9 cellular contexts compared by ENCODE assay signal in genomic region chr11:75312346-75312745, GRCh38. TPM values are rescaled to one million over a fixed set of nuclear protein-coding genes. Genes with fewer than 3 reads are reported as not detected.
DNase-seq lines count a peak whose midpoint lies in the region; ATAC-seq and TF ChIP-seq lines count a peak whose summit lies in the region.
"Had no signal": no experiment of that assay in that cellular context is flagged by ENCODE, and none has a peak within 500 bp of the region (broad histone marks: within the 10 kb centered on the region; RNA-seq: fewer than 3 reads in every experiment).

No MANE protein-coding gene starts in this region.

- intact Hi-C loops in A673 (cut with micrococcal nuclease; ENCODE audit: unreplicated experiment): no loop called here
- intact Hi-C loops in psoas muscle (cut with DNase I): no loop called here

- peak overlapping the region; percentile 98 for H3K9ac ChIP-seq in adipocyte (ENCODE audit: low read length)

- peaks cover 14% of the 10 kb centered on the region for H3K9me3 Mint-ChIP-seq in glutamatergic neuron (ENCODE audit: unreplicated experiment)
- no peaks in the 10 kb centered on the region for H3K9me3 Mint-ChIP-seq in activated T-cell treated with anti-CD3 and anti-CD28 coated beads, Interleukin-2, amount 50 U/mL, for 72 hours
- H3K9me3 Mint-ChIP-seq: activated naive CD4-positive, alpha-beta T cell treated with anti-CD3 and anti-CD28 coated beads, Interleukin-2, amount 10 ng/mL, durations not matched to agents 7 days and 5 days had no signal

- ATAC-seq in psoas muscle: no peak
- no peak for ATAC-seq in activated T-cell treated with anti-CD3 and anti-CD28 coated beads, Interleukin-2, amount 50 U/mL, for 72 hours (replicated peaks in 1 of 2)

- H3K4me1 Mint-ChIP-seq in glutamatergic neuron (ENCODE audit: low read depth, unreplicated experiment): peaks cover 26% of the 10 kb centered on the region
- peaks cover 10% of the 10 kb centered on the region for H3K4me1 Mint-ChIP-seq in activated T-cell treated with anti-CD3 and anti-CD28 coated beads, Interleukin-2, amount 50 U/mL, for 72 hours (ENCODE audit: low read depth)

- peaks cover 4% of the 10 kb centered on the region for H3K27me3 Mint-ChIP-seq in glutamatergic neuron (ENCODE audit: unreplicated experiment)
- no peaks in the 10 kb centered on the region for H3K27me3 Mint-ChIP-seq in activated T-cell treated with anti-CD3 and anti-CD28 coated beads, Interleukin-2, amount 50 U/mL, for 72 hours (ENCODE audit: low read depth)
- H3K27me3 Mint-ChIP-seq: activated naive CD4-positive, alpha-beta T cell treated with anti-CD3 and anti-CD28 coated beads, Interleukin-2, amount 10 ng/mL, durations not matched to agents 7 days and 5 days had no signal

- no peaks in the 10 kb centered on the region for H3K36me3 Mint-ChIP-seq in glutamatergic neuron (ENCODE audit: unreplicated experiment)
- peaks cover 0 to 2% of the 10 kb centered on the region in 2 donors for H3K36me3 Mint-ChIP-seq in activated T-cell treated with anti-CD3 and anti-CD28 coated beads, Interleukin-2, amount 50 U/mL, for 72 hours (ENCODE audit: insufficient read depth in 2 of 2)
- H3K36me3 Mint-ChIP-seq: activated naive CD4-positive, alpha-beta T cell treated with anti-CD3 and anti-CD28 coated beads, Interleukin-2, amount 10 ng/mL, durations not matched to agents 7 days and 5 days had no signal

- POLR2A ChIA-PET in A673 (lab: Charles Lee; ENCODE audit: low non-redundant PET): no interaction called here

- DNase-seq in A673 (ENCODE audit: low spot score) (no peak), adipocyte (ENCODE audit: low read depth) (no peak), glutamatergic neuron (no peak), psoas muscle (no peak), medulla oblongata (ENCODE audit: extremely low spot score) (no peak), NCI-H187 (lab: John Stamatoyannopoulos, UW) (no peak), foreskin melanocyte (no peak)
- DNase-seq in activated T-cell treated with anti-CD3 and anti-CD28 coated beads, Interleukin-2, amount 50 U/mL, for 72 hours: no peak
- DNase-seq: activated naive CD4-positive, alpha-beta T cell treated with anti-CD3 and anti-CD28 coated beads, Interleukin-2, amount 10 ng/mL, durations not matched to agents 7 days and 5 days had no signal

- TF ChIP-seq CTCF in A673 (conservative IDR thresholded peaks at IDR 0.05; ENCODE audit: low read depth, low read length): no peak
- TF ChIP-seq CTCF in glutamatergic neuron (IDR thresholded peaks at IDR 0.05; ENCODE audit: partially characterized antibody, unreplicated experiment): no peak
- TF ChIP-seq CTCF in psoas muscle (IDR thresholded peaks at IDR 0.05): no peak

- no peak overlapping the region for H3K4me3 ChIP-seq in A673 (ENCODE audit: low read depth, low read length, poor library complexity, severe bottlenecking)
- peak overlapping the region; percentile 85 for H3K4me3 ChIP-seq in adipocyte (ENCODE audit: low read length)
- peak overlapping the region; percentile 60 for H3K4me3 ChIP-seq in psoas muscle

- CTCF ChIA-PET in A673 (lab: Charles Lee): no interaction called here

- H3K4me1 ChIP-seq in A673 (ENCODE audit: insufficient read depth, low read length, poor library complexity, severe bottlenecking) (peaks cover 25% of the 10 kb centered on the region), adipocyte (ENCODE audit: control insufficient read depth, insufficient read depth, low read length) (peaks cover 53% of the 10 kb centered on the region), psoas muscle (peaks cover 27% of the 10 kb centered on the region)

- H3K36me3 ChIP-seq in A673 (ENCODE audit: insufficient read depth, low read length, poor library complexity, severe bottlenecking): no peaks in the 10 kb centered on the region
- H3K36me3 ChIP-seq in adipocyte (ENCODE audit: control insufficient read depth, insufficient read depth, low read length, severe bottlenecking): no peaks in the 10 kb centered on the region
- H3K36me3 ChIP-seq in psoas muscle (ENCODE audit: insufficient read depth in 1 of 2, low read depth in 1 of 2): no peaks in the 10 kb centered on the region

- peak overlapping the region; percentile 56 for H3K4me3 Mint-ChIP-seq in glutamatergic neuron (ENCODE audit: unreplicated experiment)
- no peak overlapping the region for H3K4me3 Mint-ChIP-seq in activated T-cell treated with anti-CD3 and anti-CD28 coated beads, Interleukin-2, amount 50 U/mL, for 72 hours
- H3K4me3 Mint-ChIP-seq: activated naive CD4-positive, alpha-beta T cell treated with anti-CD3 and anti-CD28 coated beads, Interleukin-2, amount 10 ng/mL, durations not matched to agents 7 days and 5 days had no signal

- H3K27ac Mint-ChIP-seq in glutamatergic neuron (ENCODE audit: unreplicated experiment): peak overlapping the region; percentile 93
- H3K27ac Mint-ChIP-seq in activated T-cell treated with anti-CD3 and anti-CD28 coated beads, Interleukin-2, amount 50 U/mL, for 72 hours: no peak overlapping the region
- H3K27ac Mint-ChIP-seq: activated naive CD4-positive, alpha-beta T cell treated with anti-CD3 and anti-CD28 coated beads, Interleukin-2, amount 10 ng/mL, durations not matched to agents 7 days and 5 days had no signal

- H3K27ac ChIP-seq in A673 (ENCODE audit: low read depth, low read length, poor library complexity, severe bottlenecking) (peak overlapping the region; percentile 66), psoas muscle (peak overlapping the region; percentile 79)

- WGBS in psoas muscle, 3 donors: 81 to 88% (median 86%) methylated on average over 2 of the region's 2 CpGs

- no peaks in the 10 kb centered on the region for H3K9me3 ChIP-seq in A673 (ENCODE audit: low read depth, low read length, poor library complexity, severe bottlenecking)
- H3K9me3 ChIP-seq in adipocyte (ENCODE audit: control insufficient read depth, low read length): no peaks in the 10 kb centered on the region
- H3K9me3 ChIP-seq in psoas muscle: no peaks in the 10 kb centered on the region

- BruUV-seq in A673 (replicated peaks; lab: Mats Ljungman, UMichigan): no TSS peak

- H3K27me3 ChIP-seq in A673 (replicated peaks; ENCODE audit: insufficient read depth, low read depth, low read length, poor library complexity) (no peaks in the 10 kb centered on the region), adipocyte (replicated peaks; ENCODE audit: control insufficient read depth, insufficient read depth, low read length) (no peaks in the 10 kb centered on the region), psoas muscle (ENCODE audit: insufficient read depth in 3 of 3, low read length in 2 of 3) (no peaks in the 10 kb centered on the region)

RNA-seq across cellular contexts. Expression of gene ARRB1, which starts 39.1 kb away (rescaled TPM):
- total RNA-seq in A673 (2021) (37.8 and 62.0 TPM in 2 replicates), glutamatergic neuron (ENCODE audit: unreplicated experiment) (38.0 TPM), psoas muscle (10 to 100 TPM in 1 of 4 donors, 1 to 10 TPM in 3; 7.4 to 17.3 (median 9.0) TPM)
- polyA plus RNA-seq in psoas muscle: 1 to 10 TPM; 3.6 to 3.8 (median 3.8) TPM
- 10 to 100 TPM; 16.7 to 18.3 TPM for total RNA-seq in activated T-cell treated with anti-CD3 and anti-CD28 coated beads, Interleukin-2, amount 50 U/mL, for 72 hours
